18 cellular contexts compared by ENCODE assay signal in the genomic region with DNA sequence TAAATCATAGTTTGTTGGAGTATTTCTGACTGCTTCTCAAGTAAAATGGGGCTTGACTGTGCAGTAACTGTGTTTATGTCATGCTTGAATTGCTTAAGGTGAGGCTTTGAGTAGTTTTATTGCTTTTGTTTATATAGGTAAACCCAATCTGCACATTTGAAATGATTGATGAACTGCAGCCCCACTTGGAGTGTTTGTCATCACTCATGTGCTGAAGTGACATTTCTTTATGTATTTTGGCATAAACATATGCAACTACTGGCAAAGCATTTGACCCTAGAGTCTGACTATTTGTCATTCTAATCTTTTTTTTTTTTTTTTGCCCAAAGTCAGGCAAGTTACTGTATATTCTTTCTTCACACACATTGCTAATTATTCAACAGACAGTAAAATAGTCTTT.
DNase-seq lines count a peak whose midpoint lies in the region; TF ChIP-seq lines count a peak whose summit lies in the region.
"Had no signal": no experiment of that assay in that cellular context is flagged by ENCODE, and none has a peak within 500 bp of the region (broad histone marks: within the 10 kb centered on the region; RNA-seq: fewer than 3 reads in every experiment).

No MANE protein-coding gene starts in this region.

- H3K4me3 ChIP-seq in HEK293 (ENCODE audit: low read depth, low read length) (no peak overlapping the region), neural cell (ENCODE audit: low read length) (no peak overlapping the region)
- H3K4me3 ChIP-seq: BLaER1, MG63 had no signal

- CTCF ChIA-PET in HEK293 (lab: Yijun Ruan, JAX) = no interaction called here

- H3K27me3 ChIP-seq in neural cell (ENCODE audit: insufficient read depth, low read depth, low read length) = no peaks in the 10 kb centered on the region
- H3K27me3 ChIP-seq: BLaER1, MG63 had no signal

- no peak overlapping the region for H3K27ac ChIP-seq in HEK293 (ENCODE audit: extremely low read depth, low read depth, low read length)
- no peak overlapping the region for H3K27ac ChIP-seq in neural cell (ENCODE audit: low read length)
- H3K27ac ChIP-seq: BLaER1 had no signal

- peak; percentile 27 for TF ChIP-seq EP300 in neural cell (conservative IDR thresholded peaks at IDR 0.05; ENCODE audit: poor library complexity, severe bottlenecking)

- no peak overlapping the region for H2AFZ ChIP-seq in neural cell (ENCODE audit: low read depth, low read length)

- DNase-seq in NCI-H187 (lab: John Stamatoyannopoulos, UW) = peak; percentile 33 to 60
- peak; percentile 12 for DNase-seq in NCI-H510A (lab: John Stamatoyannopoulos, UW)
- no peak for DNase-seq in iPS-NIHi11 (ENCODE audit: low spot score)
- DNase-seq in mucosa of gallbladder (ENCODE audit: low spot score) = no peak
- DNase-seq in stimulated activated CD4-positive, alpha-beta T cell treated with anti-CD3 and anti-CD28 coated beads, Interleukin-4, amount 100 ng/mL, for 24 hours = no peak
- DNase-seq: Calu3; CD8-positive, alpha-beta T cell; H7; Karpas-422; MG63; NCI-H1048; NCI-H1694 treated with DMSO at 0.1 percent for 48 hours; NCI-H524; SW 1271; T-helper 2 cell had no signal

- H3K36me3 ChIP-seq in HEK293 (ENCODE audit: control insufficient read depth in 2 of 2, insufficient read depth in 1 of 2, low read length in 2 of 2) (no peaks in the 10 kb centered on the region), neural cell (ENCODE audit: insufficient read depth, low read length) (no peaks in the 10 kb centered on the region)
- H3K36me3 ChIP-seq: BLaER1, MG63 had no signal

- no peaks in the 10 kb centered on the region for H3K79me2 ChIP-seq in neural cell (replicated peaks; ENCODE audit: insufficient read depth, low read length)

- no peaks in the 10 kb centered on the region for H3K9me2 ChIP-seq in neural cell (ENCODE audit: insufficient read depth, low read length)

- H3K9ac ChIP-seq in neural cell (ENCODE audit: low read length) = no peak overlapping the region
- H3K9ac ChIP-seq: BLaER1 had no signal

- no peaks in the 10 kb centered on the region for H4K20me1 ChIP-seq in neural cell (ENCODE audit: insufficient read depth)
- H4K20me1 ChIP-seq: BLaER1 had no signal

- no peak for TF ChIP-seq RAD21 in neural cell (conservative IDR thresholded peaks at IDR 0.05)

- POLR2A ChIA-PET in HEK293 (lab: Yijun Ruan, JAX) = no interaction called here

- TF ChIP-seq CTCF in HEK293 (tag by site-specific recombination; IDR thresholded peaks at IDR 0.05) = no peak
- TF ChIP-seq CTCF in neural cell (IDR thresholded peaks at IDR 0.05; ENCODE audit: poor library complexity, severe bottlenecking) = no peak

- no peak overlapping the region for H3K4me2 ChIP-seq in neural cell (ENCODE audit: low read length)
- H3K4me2 ChIP-seq: BLaER1 had no signal

- H3F3A ChIP-seq in neural cell (ENCODE audit: insufficient read depth, low read length, poor library complexity, severe bottlenecking) = no peaks in the 10 kb centered on the region

- peaks cover 3% of the 10 kb centered on the region; the same call in 1 of the 2 replicates for H3K4me1 ChIP-seq in HEK293 (ENCODE audit: control insufficient read depth, insufficient read depth, low read length)
- H3K4me1 ChIP-seq: BLaER1 had no signal

- H3K9me3 ChIP-seq in HEK293 (ENCODE audit: control insufficient read depth, insufficient read depth, low read depth, low read length) (no peaks in the 10 kb centered on the region), neural cell (ENCODE audit: low read length) (no peaks in the 10 kb centered on the region)
- H3K9me3 ChIP-seq: BLaER1, MG63 had no signal

TF ChIP-seq in HEK293, 187 proteins besides CTCF, POLR2A, EP300 and RAD21:
- TF ChIP-seq, protein P1, sequence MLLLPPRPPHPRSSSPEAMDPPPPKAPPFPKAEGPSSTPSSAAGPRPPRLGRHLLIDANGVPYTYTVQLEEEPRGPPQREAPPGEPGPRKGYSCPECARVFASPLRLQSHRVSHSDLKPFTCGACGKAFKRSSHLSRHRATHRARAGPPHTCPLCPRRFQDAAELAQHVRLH (tag by site-specific recombination; IDR thresholded peaks at IDR 0.05) = no peak
- TF ChIP-seq ZNF629 (tag by site-specific recombination; IDR thresholded peaks at IDR 0.05) (no peak), WT1 (tag by site-specific recombination; IDR thresholded peaks at IDR 0.05) (peak; percentile 52; the same call in 1 of the 2 replicates), OSR2 (tag by site-specific recombination; IDR thresholded peaks at IDR 0.05) (peak; percentile 50; the same call in 1 of the 2 replicates), ZNF830 (tag by site-specific recombination; IDR thresholded peaks at IDR 0.05; ENCODE audit: low read depth) (no peak), ZNF2 (tag by site-specific recombination; IDR thresholded peaks at IDR 0.05) (no peak)

TF ChIP-seq in neural cell, 6 proteins besides CTCF, POLR2A, EP300 and RAD21:
- no peak for TF ChIP-seq TAF1 (IDR thresholded peaks at IDR 0.05; ENCODE audit: low read depth)
- TF ChIP-seq POLR2AphosphoS5 (IDR thresholded peaks at IDR 0.05) = peak; percentile 44
- no peak for TF ChIP-seq SMC3 (conservative IDR thresholded peaks at IDR 0.05; ENCODE audit: poor library complexity)

Comparison
In these comparisons a context has a peak if more than half of its experiments do, and no peak if none do; other contexts are left out.
1. DNase-seq: peak in NCI-H187 (2 of 2) and NCI-H510A (single experiment); none in iPS-NIHi11 (single experiment), mucosa of gallbladder (single experiment) and stimulated activated CD4-positive, alpha-beta T cell treated with anti-CD3 and anti-CD28 coated beads, Interleukin-4, amount 100 ng/mL, for 24 hours (single experiment).